In the genomic region with DNA sequence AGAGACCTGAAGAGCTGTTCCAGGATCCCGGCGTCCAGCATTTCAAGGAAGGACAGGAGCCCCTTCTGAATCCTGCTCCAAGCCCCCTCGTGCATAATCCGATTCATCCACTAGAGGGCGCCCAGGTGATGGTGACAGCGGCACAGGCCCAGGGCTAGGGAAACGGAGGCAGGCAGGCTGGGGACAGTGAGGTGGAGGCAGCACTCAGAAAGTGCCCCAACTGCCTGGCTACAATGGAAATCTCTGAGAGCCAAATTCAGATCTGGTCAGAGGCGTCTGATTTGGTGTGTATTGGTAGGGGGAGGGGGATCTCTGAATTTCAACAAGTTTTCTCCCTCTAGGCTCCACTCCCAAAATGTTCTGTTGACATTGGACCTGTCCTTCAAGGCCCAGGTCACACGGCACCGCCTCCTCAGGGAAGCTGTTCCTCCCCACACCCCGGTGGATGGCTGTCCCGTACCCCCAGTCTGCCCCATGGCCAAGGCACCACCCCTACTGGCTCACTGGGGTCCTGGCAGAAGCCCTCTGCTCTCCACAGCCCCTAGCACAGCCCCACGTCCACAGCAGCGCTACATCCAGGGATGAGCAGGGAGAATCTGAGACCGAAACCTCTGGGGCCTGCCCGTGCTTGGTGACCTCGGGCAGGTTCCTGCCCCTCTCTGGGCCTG, we compare ENCODE assay signal across 8 cellular contexts.
DNase-seq lines count a peak whose midpoint lies in the region; ATAC-seq and TF ChIP-seq lines count a peak whose summit lies in the region.

No MANE protein-coding gene starts in this region.

- no peak overlapping the region for H3K4me3 Mint-ChIP-seq in activated CD4-positive, alpha-beta T cell treated with anti-CD3 and anti-CD28 coated beads, Interleukin-2, amount 10 ng/mL, durations not matched to agents 7 days and 5 days

- no peak overlapping the region for H3K4me3 ChIP-seq in lung

- H3K27me3 ChIP-seq in lung (ENCODE audit: control insufficient read depth, insufficient read depth): no peaks in the 10 kb centered on the region

- H3K36me3 Mint-ChIP-seq in activated CD4-positive, alpha-beta T cell treated with anti-CD3 and anti-CD28 coated beads, Interleukin-2, amount 10 ng/mL, durations not matched to agents 7 days and 5 days (ENCODE audit: low read depth): peaks cover 2% of the 10 kb centered on the region

- peak; percentile 42 for TF ChIP-seq CTCF in lung (IDR thresholded peaks at IDR 0.05; ENCODE audit: control extremely low read depth, extremely low read depth)

- peak overlapping the region; percentile 31 for H3K27ac Mint-ChIP-seq in activated CD4-positive, alpha-beta T cell treated with anti-CD3 and anti-CD28 coated beads, Interleukin-2, amount 10 ng/mL, durations not matched to agents 7 days and 5 days

- H3K4me1 Mint-ChIP-seq in activated CD4-positive, alpha-beta T cell treated with anti-CD3 and anti-CD28 coated beads, Interleukin-2, amount 10 ng/mL, durations not matched to agents 7 days and 5 days: peaks cover 7% of the 10 kb centered on the region

- peaks cover 0 to 27% of the 10 kb centered on the region in 2 donors for H3K4me1 ChIP-seq in lung (ENCODE audit: control insufficient read depth in 2 of 2, insufficient read depth in 2 of 2, low read length in 2 of 2)

- H3K36me3 ChIP-seq in lung (ENCODE audit: control insufficient read depth in 2 of 2, insufficient read depth in 2 of 2, low read length in 2 of 2): peaks cover under 1 to 28% of the 10 kb centered on the region in 2 donors

- peak; percentile 36 for DNase-seq in NCI-H1436 (lab: John Stamatoyannopoulos, UW)
- no peak for DNase-seq in NCI-H1436 treated with DMSO at 0.1 percent for 48 hours (lab: John Stamatoyannopoulos, UW)
- DNase-seq in NCI-H1105 (lab: John Stamatoyannopoulos, UW): peak; percentile 23
- DNase-seq in activated CD4-positive, alpha-beta T cell treated with anti-CD3 and anti-CD28 coated beads, Interleukin-2, amount 10 ng/mL, durations not matched to agents 7 days and 5 days: peak; percentile 74
- peak; percentile 33 for DNase-seq in dedifferentiated amniotic fluid mesenchymal stem cell (ENCODE audit: extremely low spot score)
- peak; percentile 59 for DNase-seq in lung (ENCODE audit: low spot score)
- peak; percentile 24 for DNase-seq in stimulated activated CD8-positive, alpha-beta memory T cell treated with anti-CD3 and anti-CD28 coated beads, Interleukin-12 subunit alpha, Interleukin-12 subunit beta, amount 100 ng/mL, for 24 hours (ENCODE audit: extremely low read depth)

- POLR2A ChIA-PET in activated CD4-positive, alpha-beta T cell treated with anti-CD3 and anti-CD28 coated beads, Interleukin-2, amount 10 ng/mL, durations not matched to agents 7 days and 5 days (lab: Charles Lee): no interaction called here

- CTCF ChIA-PET in activated CD4-positive, alpha-beta T cell treated with anti-CD3 and anti-CD28 coated beads, Interleukin-2, amount 10 ng/mL, durations not matched to agents 7 days and 5 days (lab: Charles Lee): interaction anchor here (0.9 to 1.6 kb wide), 2 partner anchors 17 to 23 kb away, joined by 3 to 6 read pairs; no protein-coding TSS in a partner anchor

- no peaks in the 10 kb centered on the region for H3K27me3 Mint-ChIP-seq in activated CD4-positive, alpha-beta T cell treated with anti-CD3 and anti-CD28 coated beads, Interleukin-2, amount 10 ng/mL, durations not matched to agents 7 days and 5 days

- no peaks in the 10 kb centered on the region for H3K9me3 Mint-ChIP-seq in activated CD4-positive, alpha-beta T cell treated with anti-CD3 and anti-CD28 coated beads, Interleukin-2, amount 10 ng/mL, durations not matched to agents 7 days and 5 days

- H3K27ac ChIP-seq in lung (ENCODE audit: low read depth in 1 of 2, low read length in 1 of 2): no peak overlapping the region

- ATAC-seq in lung (ENCODE audit: insufficient read depth, low FRiP score) (peak; percentile 46), GM19397 (IDR thresholded peaks at IDR 0.05; ENCODE audit: unreplicated experiment) (no peak)

- peaks cover 0 to 1% of the 10 kb centered on the region in 2 donors for H3K9me3 ChIP-seq in lung (ENCODE audit: control insufficient read depth in 2 of 2, insufficient read depth in 1 of 2, low read length in 1 of 2)

- 44 to 54% methylated on average over 17 of the region's 17 CpGs for WGBS in lung, 2 donors
